8 cellular contexts compared by ENCODE assay signal in the genomic region with DNA sequence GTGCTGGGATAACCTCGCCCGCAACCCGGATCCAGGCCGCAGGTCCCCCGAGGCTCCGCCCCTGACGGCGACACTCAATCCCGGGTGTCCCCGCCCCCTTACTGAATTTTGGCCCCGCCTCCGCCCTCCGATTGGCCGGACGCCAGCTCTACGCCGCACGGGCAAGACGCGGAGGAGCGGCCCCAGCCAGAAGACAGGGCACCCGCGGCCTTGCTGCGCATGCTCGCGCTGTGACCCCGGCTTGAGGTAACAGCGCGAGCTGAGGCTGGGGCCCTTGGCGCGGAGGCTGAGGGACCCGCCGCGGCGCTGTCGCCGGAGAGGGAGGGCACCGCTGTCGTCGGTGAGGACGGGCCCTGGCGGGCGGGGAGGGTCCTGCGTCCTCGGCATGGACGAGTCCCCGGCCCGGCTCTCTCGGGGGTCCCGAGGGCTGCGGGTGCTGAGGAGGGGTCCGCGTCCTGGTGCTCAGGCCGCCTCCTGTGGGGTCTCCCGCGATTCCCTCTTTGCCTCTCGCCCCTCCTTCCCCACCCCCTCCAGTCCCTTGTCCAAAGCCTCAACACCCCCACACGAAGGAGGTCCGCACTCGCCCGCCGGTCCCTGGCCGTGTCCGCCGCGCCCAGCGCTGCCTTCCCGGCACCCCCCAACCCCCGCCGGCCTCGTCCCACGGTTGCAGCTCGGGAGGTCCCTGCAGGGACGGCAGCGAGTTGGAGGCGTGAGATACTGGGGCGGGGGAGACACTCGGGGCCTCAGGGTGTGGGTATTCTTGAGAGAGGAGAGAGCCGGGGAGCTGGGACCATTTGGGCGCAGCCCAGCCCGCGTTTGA. TPM values are rescaled to one million over a fixed set of nuclear protein-coding genes. Genes with fewer than 3 reads are reported as not detected.
A peak's percentile ranks its signal among the peaks of the same experiment; 100 is the strongest.
DNase-seq lines count a peak whose midpoint lies in the region; ATAC-seq and TF ChIP-seq lines count a peak whose summit lies in the region.

Gene FLYWCH2 (plus strand): TSS at position 189 of the 820 bp plus-strand sequence. CDS start 13,235 bp downstream, outside the sequence.

- peaks cover 9 to 23% of the 10 kb centered on the region in 2 experiments for H3K79me1 ChIP-seq in IMR-90 (ENCODE audit: low read depth in 1 of 2, low read length in 2 of 2)

- peak within 1 kb of the TSS; percentile 25; the same call in 1 of the 3 replicates for H2BK15ac ChIP-seq in IMR-90 (ENCODE audit: low read depth, low read length)

- peak within 1 kb of the TSS; percentile 66 for H3K14ac ChIP-seq in IMR-90 (replicated peaks; ENCODE audit: low read depth, low read length)

- intact Hi-C loops in IMR-90 (cut with micrococcal nuclease), result loop anchor here (1.0 kb wide), 1 partner anchor 21 kb away; no protein-coding TSS in a partner anchor

- no peaks in the 10 kb centered on the region for H4K20me1 ChIP-seq in IMR-90 (ENCODE audit: insufficient read depth, low read length)

- H4K91ac ChIP-seq in IMR-90 (ENCODE audit: insufficient read depth, low read depth, low read length), result peak within 1 kb of the TSS; percentile 73

- CTCF ChIA-PET in IMR-90 (lab: Yijun Ruan, JAX), result interaction anchor here (1.0 to 1.2 kb wide), 3 partner anchors 24 to 86 kb away, joined by 3 to 5 read pairs (median 5); partner anchors contain the start of gene PAQR4

- peak within 1 kb of the TSS; percentile 86 for H2AK9ac ChIP-seq in IMR-90 (replicated peaks; ENCODE audit: low read depth, low read length, poor library complexity)

- peak within 1 kb of the TSS; percentile 12; the same call in 1 of the 2 replicates for H3K18ac ChIP-seq in IMR-90 (ENCODE audit: low read depth, low read length)

- H2AFZ ChIP-seq in IMR-90 (replicated peaks; ENCODE audit: low read length, poor library complexity), result peak within 1 kb of the TSS; percentile 98

- H3K4ac ChIP-seq in IMR-90 (ENCODE audit: low read depth, low read length), result peak within 1 kb of the TSS; percentile 83

- H3K23ac ChIP-seq in IMR-90 (ENCODE audit: low read depth, low read length), result peak within 1 kb of the TSS; percentile 87

- peak within 1 kb of the TSS; percentile 59 to 91 for H4K8ac ChIP-seq in IMR-90 (ENCODE audit: low read depth in 2 of 2, low read length in 2 of 2)

- no peak within 1 kb of the TSS for H2BK20ac ChIP-seq in IMR-90 (ENCODE audit: low read depth, low read length)

- no peaks in the 10 kb centered on the region for H3K27me3 ChIP-seq in IMR-90 (ENCODE audit: control insufficient read depth, insufficient read depth, low read length)
- H3K27me3 ChIP-seq in mononuclear cell (ENCODE audit: insufficient read depth, low read length), result no peaks in the 10 kb centered on the region

- peak; percentile 52 for TF ChIP-seq POLR2A in IMR-90 (IDR thresholded peaks at IDR 0.05; ENCODE audit: low read depth, low read length)

- H3K56ac ChIP-seq in IMR-90 (ENCODE audit: extremely low read depth, insufficient read depth, low read length), result peak within 1 kb of the TSS; percentile 57

- no peak within 1 kb of the TSS for H2BK120ac ChIP-seq in IMR-90 (ENCODE audit: low read depth, low read length)

- dilution Hi-C loops in IMR-90 (cut with HindIII; ENCODE audit: low sequenced_read_pairs, unreplicated experiment), result no loop called here

- in situ Hi-C loops in IMR-90 (cut with MboI; ENCODE audit: low sequenced_read_pairs), result no loop called here

- H3K4me3 ChIP-seq in IMR-90 (ENCODE audit: insufficient read depth, low read depth, low read length), result peak within 1 kb of the TSS; percentile 49
- peak within 1 kb of the TSS; percentile 74 for H3K4me3 ChIP-seq in mononuclear cell (ENCODE audit: low read length)

- peak within 1 kb of the TSS; percentile 83 for H2AK5ac ChIP-seq in IMR-90 (ENCODE audit: low read depth, low read length)

- no peak for TF ChIP-seq RAD21 in IMR-90 (IDR thresholded peaks at IDR 0.05; ENCODE audit: low read length)

- POLR2A ChIA-PET in IMR-90 (lab: Charles Lee; ENCODE audit: unreplicated experiment), result no interaction called here

- H3K36me3 ChIP-seq in IMR-90 (ENCODE audit: control insufficient read depth, insufficient read depth, low read length), result no peaks in the 10 kb centered on the region

- H3K9ac ChIP-seq in IMR-90 (ENCODE audit: low read depth, low read length), result peak within 1 kb of the TSS; percentile 75

- BruUV-seq in IMR-90 (replicated peaks; lab: Mats Ljungman, UMichigan), result no TSS peak

- H3K9me1 ChIP-seq in IMR-90 (ENCODE audit: insufficient read depth, low read length), result peaks cover 4% of the 10 kb centered on the region; the same call in 1 of the 2 replicates

- ATAC-seq in GM21528 (IDR thresholded peaks at IDR 0.05; ENCODE audit: low FRiP score, unreplicated experiment), result peak; percentile 79
- peak; percentile 84 for ATAC-seq in IMR-90 (ENCODE audit: low read depth)

- WGBS in IMR-90 (ENCODE audit: extremely low coverage in 2 of 2, insufficient read length in 1 of 2), 2 experiments, result 3% methylated on average over 21 of the region's 82 CpGs; no CpG with 5 or more reads in 1 of the 2 experiments

- peak within 1 kb of the TSS; percentile 34; the same call in 1 of the 2 replicates for H4K5ac ChIP-seq in IMR-90 (ENCODE audit: low read depth, low read length)

- H3K9me3 ChIP-seq in IMR-90 (ENCODE audit: control insufficient read depth, insufficient read depth, low read length), result no peaks in the 10 kb centered on the region; the same call in 1 of the 2 replicates
- H3K9me3 ChIP-seq in mononuclear cell (ENCODE audit: low read depth, low read length), result no peaks in the 10 kb centered on the region

- TF ChIP-seq CTCF in IMR-90 (conservative IDR thresholded peaks at IDR 0.05; ENCODE audit: low read depth, low read length), result no peak

- DNase-seq in DMS 273 (lab: John Stamatoyannopoulos, UW; ENCODE audit: unreplicated experiment) (peak; percentile 98), IMR-90 (peak; percentile 93), OCI-M1 (lab: John Stamatoyannopoulos, UW) (peak; percentile 97), activated T-cell treated with anti-CD3 and anti-CD28 coated beads for 24 hours (ENCODE audit: low read depth) (peak; percentile 100), epidermal melanocyte (ENCODE audit: insufficient read length, low spot score) (peak; percentile 80)
- DNase-seq in stimulated activated CD8-positive, alpha-beta memory T cell treated with anti-CD3 and anti-CD28 coated beads, Interleukin-4, amount 100 ng/mL, for 1 hour (ENCODE audit: low read depth in 2 of 2, low spot score in 1 of 2), result peak; percentile 99 to 100

- H3K4me2 ChIP-seq in IMR-90 (ENCODE audit: low read depth, low read length), result peak within 1 kb of the TSS; percentile 94

- H2BK5ac ChIP-seq in IMR-90 (ENCODE audit: low read depth, low read length, poor library complexity, severe bottlenecking), result peak within 1 kb of the TSS; percentile 77

- peaks cover 4% of the 10 kb centered on the region for H3K4me1 ChIP-seq in IMR-90 (ENCODE audit: control insufficient read depth, insufficient read depth, low read length)
- H3K4me1 ChIP-seq in mononuclear cell (ENCODE audit: insufficient read depth, low read length), result peaks cover 17% of the 10 kb centered on the region

- H3K27ac ChIP-seq in IMR-90 (ENCODE audit: insufficient read depth, low read length), result peak within 1 kb of the TSS; percentile 83

TF ChIP-seq in IMR-90, 13 proteins besides CTCF, POLR2A, EP300 and RAD21:
- TF ChIP-seq MAZ (IDR thresholded peaks at IDR 0.05; ENCODE audit: borderline replicate concordance, low read depth, low read length) (peak; percentile 70; the same call in 1 of the 2 replicates), MXI1 (IDR thresholded peaks at IDR 0.05; ENCODE audit: borderline replicate concordance, low read depth, low read length) (0 out of 2 replicates have a peak, but pooled peaks have one; percentile 26), BHLHE40 (IDR thresholded peaks at IDR 0.05; ENCODE audit: low read depth, low read length) (peak; percentile 80; the same call in 1 of the 2 replicates), USF2 (IDR thresholded peaks at IDR 0.05; ENCODE audit: low read depth, low read length) (no peak)
TF ChIP-seq in IMR-90: peak in this region for 3.

RNA-seq across cellular contexts. Expression of gene FLYWCH2, which starts in this region (rescaled TPM):
- total RNA-seq in IMR-90 (2012; rRNA removed) (42.3 and 48.9 TPM in 2 replicates), mononuclear cell (8.1 TPM)
- polyA plus RNA-seq in IMR-90 (2012; rRNA removed), result 66.3 and 77.2 TPM in 2 replicates
- polyA plus RNA-seq in IMR-90 (2012; cell fraction: cytosol; rRNA removed), result 131 and 168 TPM in 2 replicates
- polyA plus RNA-seq in IMR-90 (2012; cell fraction: nucleus; rRNA removed; ENCODE audit: low replicate concordance), result 22.4 and 65.5 TPM in 2 replicates

Comparison
In these comparisons a context has a peak if more than half of its experiments do, and no peak if none do; other contexts are left out.
1. Peak in every context shown above with its lines: DNase-seq, ATAC-seq, H3K4me3 ChIP-seq and H3K27ac ChIP-seq.